Comparison of ENCODE assay signal across 9 cellular contexts in the genomic region with DNA sequence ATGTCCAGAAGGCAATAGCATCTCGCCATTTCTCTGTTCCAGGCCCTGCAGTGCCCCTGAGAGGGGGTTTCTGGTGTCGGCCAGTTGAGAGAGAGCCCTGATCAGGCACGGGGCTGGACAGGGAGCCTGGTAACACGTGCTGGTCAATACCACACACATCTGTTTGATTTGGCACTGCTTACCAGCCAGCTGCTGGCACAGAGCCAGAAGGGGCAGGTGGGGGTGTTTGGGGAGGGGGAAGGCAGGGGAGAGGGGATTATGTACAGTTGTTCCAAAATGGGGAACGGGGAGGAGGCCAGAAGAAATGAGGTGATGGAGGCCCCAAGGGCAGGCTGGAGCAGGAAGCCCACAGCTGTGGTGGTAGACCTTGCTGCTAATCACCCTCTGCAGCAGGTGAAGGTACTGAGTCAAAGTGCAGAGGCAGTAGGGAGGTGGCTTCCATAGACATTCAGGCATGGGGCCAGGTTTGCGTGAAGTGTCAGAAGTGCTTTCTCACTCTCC.
DNase-seq lines count a peak whose midpoint lies in the region; ATAC-seq lines count a peak whose summit lies in the region.
"Had no signal": no experiment of that assay in that cellular context is flagged by ENCODE, and none has a peak within 500 bp of the region (broad histone marks: within the 10 kb centered on the region; RNA-seq: fewer than 3 reads in every experiment).

No MANE protein-coding gene starts in this region.

- peak overlapping the region; percentile 100 for H3K27ac Mint-ChIP-seq in central memory CD8-positive, alpha-beta T cell (ENCODE audit: low read depth)
- H3K27ac Mint-ChIP-seq in stimulated activated memory B cell treated with anti-CD40 and anti-IgM and Interleukin-4, amounts not matched to agents 10 μg/mL and 1 μg/mL and 100 μg/mL, for 72 hours, result peak overlapping the region; percentile 92

- peak overlapping the region; percentile 77 for H3K4me3 Mint-ChIP-seq in central memory CD8-positive, alpha-beta T cell
- peak overlapping the region; percentile 53 for H3K4me3 Mint-ChIP-seq in stimulated activated memory B cell treated with anti-CD40 and anti-IgM and Interleukin-4, amounts not matched to agents 10 μg/mL and 1 μg/mL and 100 μg/mL, for 72 hours

- H3K9me3 Mint-ChIP-seq in central memory CD8-positive, alpha-beta T cell, result no peaks in the 10 kb centered on the region
- H3K9me3 Mint-ChIP-seq in stimulated activated memory B cell treated with anti-CD40 and anti-IgM and Interleukin-4, amounts not matched to agents 10 μg/mL and 1 μg/mL and 100 μg/mL, for 72 hours, result no peaks in the 10 kb centered on the region

- H3K36me3 Mint-ChIP-seq in central memory CD8-positive, alpha-beta T cell (ENCODE audit: insufficient read depth), result peaks cover 5% of the 10 kb centered on the region
- no peaks in the 10 kb centered on the region for H3K36me3 Mint-ChIP-seq in stimulated activated memory B cell treated with anti-CD40 and anti-IgM and Interleukin-4, amounts not matched to agents 10 μg/mL and 1 μg/mL and 100 μg/mL, for 72 hours

- peak; percentile 44 for ATAC-seq in central memory CD8-positive, alpha-beta T cell (replicated peaks; ENCODE audit: extremely low read depth, poor library complexity, severe bottlenecking)
- no peak for ATAC-seq in stimulated activated memory B cell treated with anti-CD40 and anti-IgM and Interleukin-4, amounts not matched to agents 10 μg/mL and 1 μg/mL and 100 μg/mL, for 72 hours
- ATAC-seq in HG03097 (IDR thresholded peaks at IDR 0.05; ENCODE audit: low FRiP score, unreplicated experiment) (no peak), GM21529 (IDR thresholded peaks at IDR 0.05; ENCODE audit: unreplicated experiment) (no peak)

- no peaks in the 10 kb centered on the region for H3K27me3 Mint-ChIP-seq in central memory CD8-positive, alpha-beta T cell
- H3K27me3 Mint-ChIP-seq in stimulated activated memory B cell treated with anti-CD40 and anti-IgM and Interleukin-4, amounts not matched to agents 10 μg/mL and 1 μg/mL and 100 μg/mL, for 72 hours, result no peaks in the 10 kb centered on the region

- H3K4me1 Mint-ChIP-seq in central memory CD8-positive, alpha-beta T cell, result peaks cover 59% of the 10 kb centered on the region
- peaks cover 17% of the 10 kb centered on the region for H3K4me1 Mint-ChIP-seq in stimulated activated memory B cell treated with anti-CD40 and anti-IgM and Interleukin-4, amounts not matched to agents 10 μg/mL and 1 μg/mL and 100 μg/mL, for 72 hours

- DNase-seq in activated T-cell treated with anti-CD3 and anti-CD28 coated beads, Interleukin-2, amount 50 U/mL, for 1 hour, result peak; percentile 34
- DNase-seq in activated T-cell treated with anti-CD3 and anti-CD28 coated beads for 4 hours (no peak), NCI-H2196 treated with DMSO at 0.1 percent for 48 hours (lab: John Stamatoyannopoulos, UW; ENCODE audit: unreplicated experiment) (peak; percentile 94), SKM-1 treated with dmso at 0.1 percent for 144 hours (lab: John Stamatoyannopoulos, UW; ENCODE audit: unreplicated experiment) (no peak)
- no peak for DNase-seq in central memory CD8-positive, alpha-beta T cell (ENCODE audit: low spot score in 2 of 2)
- DNase-seq: retina had no signal

Comparison
In these comparisons a context has a peak if more than half of its experiments do, and no peak if none do; other contexts are left out.
1. DNase-seq: peak in activated T-cell treated with anti-CD3 and anti-CD28 coated beads, Interleukin-2, amount 50 U/mL, for 1 hour (single experiment) and NCI-H2196 treated with DMSO at 0.1 percent for 48 hours (single experiment); none in activated T-cell treated with anti-CD3 and anti-CD28 coated beads for 4 hours (single experiment), central memory CD8-positive, alpha-beta T cell (0 of 2) and SKM-1 treated with dmso at 0.1 percent for 144 hours (single experiment).